8 cellular contexts compared by ENCODE assay signal in the genomic region with DNA sequence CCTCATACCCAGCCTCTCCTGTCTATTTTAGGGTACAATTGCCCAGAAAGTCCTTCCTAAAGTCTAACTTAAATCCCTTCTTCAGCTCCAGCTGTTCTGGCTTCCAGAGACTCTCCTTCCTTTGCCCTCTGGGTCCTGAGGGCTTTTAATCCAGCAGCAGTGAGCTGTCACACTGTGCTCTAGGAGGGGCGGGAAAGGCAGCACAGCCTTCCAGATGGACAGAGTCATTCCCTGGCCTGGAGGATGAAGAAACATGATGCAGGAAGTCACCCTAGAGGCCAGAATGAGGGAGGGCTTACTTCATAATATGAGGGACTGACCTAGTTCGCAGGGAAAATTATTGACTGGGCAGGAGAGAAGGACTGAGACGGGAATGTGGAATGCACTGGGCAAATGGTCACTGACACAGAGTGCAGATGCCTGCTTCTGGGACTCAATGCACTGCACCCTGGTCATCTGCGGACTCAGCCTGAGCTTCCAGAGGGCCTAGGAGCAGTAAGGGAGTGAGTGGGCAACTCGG. TPM values are rescaled to one million over a fixed set of nuclear protein-coding genes. Genes with fewer than 3 reads are reported as not detected.
DNase-seq lines count a peak whose midpoint lies in the region; ATAC-seq and TF ChIP-seq lines count a peak whose summit lies in the region.

No MANE protein-coding gene starts in this region.

- TF ChIP-seq CTCF in PC-3 (conservative IDR thresholded peaks at IDR 0.05; ENCODE audit: low read depth, low read length) (0 out of 2 replicates have a peak, but pooled peaks have one; percentile 20), nephron (IDR thresholded peaks at IDR 0.05; ENCODE audit: unreplicated experiment in 3 of 3) (no peak)

- H3K27me3 ChIP-seq in BLaER1 (no peaks in the 10 kb centered on the region), PC-3 (ENCODE audit: low read length) (no peaks in the 10 kb centered on the region)

- POLR2A ChIA-PET in PC-3 (lab: Charles Lee; ENCODE audit: unreplicated experiment), result no interaction called here

- peak overlapping the region; percentile 100 for H3K4me2 ChIP-seq in BLaER1
- H3K4me2 ChIP-seq in PC-3 (ENCODE audit: low read length), result peak overlapping the region; percentile 25

- CTCF ChIA-PET in PC-3 (lab: Charles Lee), result no interaction called here

- no peaks in the 10 kb centered on the region for H3K79me2 ChIP-seq in PC-3 (ENCODE audit: low read length)

- peaks cover 20% of the 10 kb centered on the region for H3K27me3 Mint-ChIP-seq in nephron (ENCODE audit: low read depth)

- H3K9me3 ChIP-seq in BLaER1 (no peaks in the 10 kb centered on the region), PC-3 (ENCODE audit: low read length) (no peaks in the 10 kb centered on the region)

- BruUV-seq in PC-3 (replicated peaks; lab: Mats Ljungman, UMichigan), result no TSS peak

- peak; percentile 69 for DNase-seq in PC-3
- DNase-seq in epithelial cell of prostate (ENCODE audit: low read depth, low spot score), result no peak
- DNase-seq in NCI-H1105 treated with DMSO at 0.1 percent for 48 hours (lab: John Stamatoyannopoulos, UW), result no peak
- DNase-seq in NCI-H187 treated with DMSO at 0.1 percent for 48 hours (lab: John Stamatoyannopoulos, UW), result no peak
- DNase-seq in DMS153 treated with DMSO at 0.1 percent for 48 hours (lab: John Stamatoyannopoulos, UW; ENCODE audit: unreplicated experiment), result no peak
- no peak for DNase-seq in SW 1271 (lab: John Stamatoyannopoulos, UW)

- H3K9me2 ChIP-seq in PC-3 (replicated peaks; ENCODE audit: low read length), result no peaks in the 10 kb centered on the region

- no peaks in the 10 kb centered on the region for H3K36me3 Mint-ChIP-seq in nephron (ENCODE audit: low read depth)

- H3K36me3 ChIP-seq in BLaER1 (peaks cover 17% of the 10 kb centered on the region), PC-3 (ENCODE audit: low read depth, low read length) (no peaks in the 10 kb centered on the region)

- no peak overlapping the region for H2AFZ ChIP-seq in PC-3 (ENCODE audit: low read length)

- H3K4me1 ChIP-seq in BLaER1, result peaks cover 62% of the 10 kb centered on the region
- H3K4me1 ChIP-seq in PC-3 (ENCODE audit: insufficient read depth, low read length), result peaks cover 45% of the 10 kb centered on the region

- H3K9me3 Mint-ChIP-seq in nephron, result no peaks in the 10 kb centered on the region

- ATAC-seq in PC-3, result peak; percentile 45

- no peaks in the 10 kb centered on the region for H4K20me1 ChIP-seq in BLaER1
- H4K20me1 ChIP-seq in PC-3 (ENCODE audit: low read length), result no peaks in the 10 kb centered on the region

- intact Hi-C loops in PC-3 (cut with micrococcal nuclease), result no loop called here

- H3K4me3 ChIP-seq in BLaER1, result peak overlapping the region; percentile 65
- no peak overlapping the region for H3K4me3 ChIP-seq in PC-3 (ENCODE audit: low read length)

- peak overlapping the region; percentile 86 to 91 (median 91) for H3K27ac Mint-ChIP-seq in nephron

- peak overlapping the region; percentile 92 for H3K27ac ChIP-seq in BLaER1
- peak overlapping the region; percentile 83 for H3K27ac ChIP-seq in PC-3 (ENCODE audit: low read length)
- H3K27ac ChIP-seq in epithelial cell of prostate, result peak overlapping the region; percentile 55

- peak overlapping the region; percentile 76 to 87 (median 82) for H3K4me3 Mint-ChIP-seq in nephron

- peaks cover 50% of the 10 kb centered on the region for H3K4me1 Mint-ChIP-seq in nephron

- H3K9ac ChIP-seq in BLaER1 (peak overlapping the region; percentile 82), PC-3 (ENCODE audit: low read length) (peak overlapping the region; percentile 66)

- H3F3A ChIP-seq in PC-3 (ENCODE audit: low read length, unreplicated experiment), result no peaks in the 10 kb centered on the region

RNA-seq across cellular contexts. Expression of gene SH2D2A, which starts 1.3 kb away (rescaled TPM):
- total RNA-seq in PC-3 (2014; rRNA removed), result 6.9 and 7.8 TPM in 2 replicates

RNA-seq across cellular contexts. Expression of gene INSRR, which starts 43.5 kb away (rescaled TPM):
- total RNA-seq in PC-3 (2014; rRNA removed), result not detected in 2 replicates

RNA-seq across cellular contexts. Expression of gene NTRK1, which starts 45.3 kb away (rescaled TPM):
- 0.15 and 0.40 TPM in 2 replicates for total RNA-seq in PC-3 (2014; rRNA removed)

RNA-seq across cellular contexts. Expression of gene PRCC, which starts 48.0 kb away (rescaled TPM):
- total RNA-seq in PC-3 (2014; rRNA removed), result 103 TPM in 2 replicates
